ENCODE assay signal across 24 cellular contexts in the genomic region with DNA sequence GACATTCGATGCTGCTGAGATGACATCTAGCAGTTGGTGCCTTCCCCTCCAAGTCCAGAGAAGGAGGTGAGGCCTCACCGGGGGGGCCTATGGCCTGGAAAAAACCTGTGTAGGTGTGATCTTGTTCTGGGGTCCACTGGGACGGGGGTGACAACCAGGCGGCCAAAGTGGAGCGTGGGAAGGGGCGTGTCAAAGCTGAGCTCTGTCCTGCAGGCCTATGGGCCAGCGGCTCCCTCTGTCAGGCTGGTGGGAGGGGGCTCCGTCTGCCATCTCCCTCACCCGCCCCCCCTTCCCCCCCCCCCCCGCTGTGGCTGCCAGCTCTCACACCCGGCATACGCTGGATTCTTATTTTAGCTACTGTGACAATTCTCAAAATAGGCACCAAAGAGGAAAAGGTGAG.
"Had no signal": no experiment of that assay in that cellular context is flagged by ENCODE, and none has a peak within 500 bp of the region (broad histone marks: within the 10 kb centered on the region; RNA-seq: fewer than 3 reads in every experiment).

No MANE protein-coding gene starts in this region.

- H3K9me3 ChIP-seq: pancreas, psoas muscle, upper lobe of left lung had no signal

- H3K4me1 Mint-ChIP-seq: activated CD4-positive, alpha-beta memory T cell treated with anti-CD3 and anti-CD28 coated beads, Interleukin-2, amount 10 ng/mL, durations not matched to agents 7 days and 5 days; activated CD4-positive, alpha-beta T cell treated with anti-CD3 and anti-CD28 coated beads, Interleukin-2, amount 10 ng/mL, durations not matched to agents 7 days and 5 days; mesothelial cell of epicardium; naive B cell had no signal

- H3K27ac ChIP-seq: dorsolateral prefrontal cortex, left lung, pancreas, psoas muscle, upper lobe of left lung had no signal

- H3K36me3 ChIP-seq: left lung, pancreas, upper lobe of left lung had no signal

- H3K4me3 ChIP-seq: dorsolateral prefrontal cortex, left lung, pancreas, psoas muscle, upper lobe of left lung had no signal

- H3K27me3 ChIP-seq: upper lobe of left lung had no signal

- H3K27ac Mint-ChIP-seq: activated CD4-positive, alpha-beta memory T cell treated with anti-CD3 and anti-CD28 coated beads, Interleukin-2, amount 10 ng/mL, durations not matched to agents 7 days and 5 days; activated CD4-positive, alpha-beta T cell treated with anti-CD3 and anti-CD28 coated beads, Interleukin-2, amount 10 ng/mL, durations not matched to agents 7 days and 5 days; activated naive CD8-positive, alpha-beta T cell; mesothelial cell of epicardium; naive B cell had no signal

- DNase-seq: activated CD4-positive, alpha-beta memory T cell treated with anti-CD3 and anti-CD28 coated beads, Interleukin-2, amount 10 ng/mL, durations not matched to agents 7 days and 5 days; activated CD4-positive, alpha-beta T cell treated with anti-CD3 and anti-CD28 coated beads, Interleukin-2, amount 10 ng/mL, durations not matched to agents 7 days and 5 days; activated CD4-positive, CD25-positive, alpha-beta regulatory T cell treated with anti-CD3 and anti-CD28 coated beads, Interleukin-2, amount 50 U/mL, for 72 hours; activated effector memory CD4-positive, alpha-beta T cell treated with Interleukin-2 at 50 U/mL for 16 hours; activated naive CD4-positive, alpha-beta T cell treated with Interleukin-2 at 50 U/mL for 16 hours; anterior cingulate cortex; foreskin fibroblast; hippocampal formation; immature natural killer cell; kidney glomerular epithelial cell; left lung; mammary epithelial cell; naive B cell; nephron progenitor cell; pancreas; psoas muscle; stimulated activated CD4-positive, alpha-beta T cell treated with anti-CD3 and anti-CD28 coated beads, Interleukin-2, amount 100 ng/mL, for 48 hours; stimulated activated naive CD8-positive, alpha-beta T cell treated with anti-CD3 and anti-CD28 coated beads, Interleukin-15, Interleukin-2, amounts not matched to agents 100 U/mL and 50 U/mL, for 24 hours; T-helper 2 cell had no signal

- ATAC-seq: esophagus mucosa; left lung; pancreas; psoas muscle; stimulated activated naive CD8-positive, alpha-beta T cell treated with anti-CD3 and anti-CD28 coated beads, Interleukin-15, Interleukin-2, amounts not matched to agents 100 U/mL and 50 U/mL, for 24 hours had no signal

- H3K4me1 ChIP-seq: left lung, pancreas, psoas muscle, upper lobe of left lung had no signal

- H3K36me3 Mint-ChIP-seq: activated naive CD8-positive, alpha-beta T cell; mesothelial cell of epicardium; naive B cell had no signal

- H3K4me3 Mint-ChIP-seq: activated CD4-positive, alpha-beta memory T cell treated with anti-CD3 and anti-CD28 coated beads, Interleukin-2, amount 10 ng/mL, durations not matched to agents 7 days and 5 days; activated CD4-positive, alpha-beta T cell treated with anti-CD3 and anti-CD28 coated beads, Interleukin-2, amount 10 ng/mL, durations not matched to agents 7 days and 5 days; activated naive CD8-positive, alpha-beta T cell; immature natural killer cell; mesothelial cell of epicardium had no signal

- H3K9me3 Mint-ChIP-seq: activated CD4-positive, alpha-beta memory T cell treated with anti-CD3 and anti-CD28 coated beads, Interleukin-2, amount 10 ng/mL, durations not matched to agents 7 days and 5 days; activated CD4-positive, alpha-beta T cell treated with anti-CD3 and anti-CD28 coated beads, Interleukin-2, amount 10 ng/mL, durations not matched to agents 7 days and 5 days; immature natural killer cell; mesothelial cell of epicardium; nephron progenitor cell had no signal

- H3K27me3 Mint-ChIP-seq: activated CD4-positive, alpha-beta T cell treated with anti-CD3 and anti-CD28 coated beads, Interleukin-2, amount 10 ng/mL, durations not matched to agents 7 days and 5 days had no signal
